Comparison of ENCODE assay signal across 19 cellular contexts in the genomic region with DNA sequence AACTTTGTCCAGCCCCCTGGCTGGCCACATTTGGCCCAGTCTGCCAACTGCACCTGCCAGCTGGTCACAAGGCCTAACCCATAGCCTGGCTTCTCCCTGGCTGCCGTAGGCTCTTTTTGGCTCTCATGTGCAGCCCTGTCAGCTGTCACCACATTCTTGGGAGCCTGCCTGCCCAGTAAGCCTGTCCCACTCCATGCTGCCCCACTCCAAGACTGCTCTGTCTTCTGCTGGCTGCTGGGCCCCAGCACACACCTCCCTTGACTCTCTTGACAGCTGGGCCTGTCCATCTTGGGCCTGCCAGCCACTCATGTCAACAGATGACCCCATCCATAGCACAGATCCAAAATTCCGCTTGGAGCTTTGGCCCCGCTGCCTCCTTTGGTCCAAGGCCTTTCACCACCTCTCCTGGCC.
DNase-seq lines count a peak whose midpoint lies in the region; ATAC-seq, FAIRE-seq and TF ChIP-seq lines count a peak whose summit lies in the region.
"Had no signal": no experiment of that assay in that cellular context is flagged by ENCODE, and none has a peak within 500 bp of the region (broad histone marks: within the 10 kb centered on the region; RNA-seq: fewer than 3 reads in every experiment).

No MANE protein-coding gene starts in this region.

- BruUV-seq in HepG2 (replicated peaks; lab: Mats Ljungman, UMichigan) = no TSS peak

- DNase-seq in right lobe of liver (peak in 2 of 3 donors; percentile 22 to 30), HepG2 (ENCODE audit: low spot score) (no peak), glutamatergic neuron (no peak), type B pancreatic cell (ENCODE audit: extremely low spot score, unreplicated experiment) (peak; percentile 50), tibial nerve (ENCODE audit: low spot score in 2 of 2) (no peak)
- DNase-seq in T-helper 2 cell treated with Interferon-gamma antibody and Interleukin-4, amounts not matched to agents 5 μg/mL and 100 μg/mL, for 36 hours (ENCODE audit: low spot score) = no peak
- DNase-seq: activated naive CD4-positive, alpha-beta T cell treated with anti-CD3 and anti-CD28 coated beads, Interleukin-2, amount 10 ng/mL, durations not matched to agents 7 days and 5 days; COR-L47; EL; immature natural killer cell; mammary epithelial cell; NCI-H1436 treated with DMSO at 0.1 percent for 48 hours; NCI-H226; nephron progenitor cell; stimulated activated CD4-positive, alpha-beta T cell treated with anti-CD3 and anti-CD28 coated beads, Interleukin-1b, Interleukin-23, amount 100 ng/mL, for 48 hours had no signal

- in situ Hi-C loops in HepG2 (cut with HindIII; ENCODE audit: extremely low pct_ligation_motif_present, low pct_unique_long_range_greater_than_20kb) = no loop called here

- H2AFZ ChIP-seq in HepG2 (ENCODE audit: low read length) = no peak overlapping the region

- H3K4me1 ChIP-seq in right lobe of liver (peaks cover 0 to 8% (median 0%) of the 10 kb centered on the region in 4 donors), HepG2 (ENCODE audit: insufficient read depth, low read length) (no peaks in the 10 kb centered on the region), tibial nerve (no peaks in the 10 kb centered on the region)

- POLR2A ChIA-PET in HepG2 (lab: Yijun Ruan, JAX) = no interaction called here

- TF ChIP-seq POLR2A in right lobe of liver (IDR thresholded peaks at IDR 0.05) = no peak
- no peak for TF ChIP-seq POLR2A in HepG2 (IDR thresholded peaks at IDR 0.05; ENCODE audit: insufficient read depth in 1 of 2, low read depth in 2 of 2, low read length in 2 of 2)
- TF ChIP-seq POLR2A in tibial nerve (IDR thresholded peaks at IDR 0.05) = no peak

- H3K4me3 ChIP-seq in right lobe of liver (no peak overlapping the region), HepG2 (replicated peaks in 1 of 3; ENCODE audit: insufficient read depth in 1 of 3, low read depth in 2 of 3, low read length in 3 of 3) (no peak overlapping the region), tibial nerve (no peak overlapping the region)
- H3K4me3 ChIP-seq: body of pancreas, dorsolateral prefrontal cortex had no signal

- no peak overlapping the region for H3K27ac ChIP-seq in right lobe of liver
- H3K27ac ChIP-seq in HepG2 (ENCODE audit: extremely low read length, insufficient read depth, low read length) = no peak overlapping the region
- H3K27ac ChIP-seq in tibial nerve = no peak overlapping the region
- H3K27ac ChIP-seq: body of pancreas, dorsolateral prefrontal cortex had no signal

- H3K27me3 ChIP-seq in right lobe of liver = no peaks in the 10 kb centered on the region
- H3K27me3 ChIP-seq in HepG2 (ENCODE audit: control insufficient read depth in 1 of 2, insufficient read depth in 2 of 2, low read length in 2 of 2) = no peaks in the 10 kb centered on the region; a peak in 1 of 5 replicates
- no peaks in the 10 kb centered on the region for H3K27me3 ChIP-seq in tibial nerve
- H3K27me3 ChIP-seq: body of pancreas, dorsolateral prefrontal cortex had no signal

- H3K27ac Mint-ChIP-seq in glutamatergic neuron (ENCODE audit: unreplicated experiment) = peak overlapping the region; percentile 45
- peak overlapping the region; percentile 19 to 73 (median 26) for H3K27ac Mint-ChIP-seq in nephron
- no peak overlapping the region for H3K27ac Mint-ChIP-seq in type B pancreatic cell
- no peak overlapping the region for H3K27ac Mint-ChIP-seq in T-helper 2 cell treated with Interferon-gamma antibody and Interleukin-4, amounts not matched to agents 5 μg/mL and 100 μg/mL, for 36 hours
- H3K27ac Mint-ChIP-seq: activated naive CD4-positive, alpha-beta T cell treated with anti-CD3 and anti-CD28 coated beads, Interleukin-2, amount 10 ng/mL, durations not matched to agents 7 days and 5 days; nephron progenitor cell had no signal

- H4K20me1 ChIP-seq in HepG2 (ENCODE audit: insufficient read depth, low read length) = no peaks in the 10 kb centered on the region

- TF ChIP-seq RAD21 in HepG2 (CRISPR knock-in tag; IDR thresholded peaks at IDR 0.05) = no peak

- 71% methylated on average over 1 of the region's 3 CpGs for WGBS in right lobe of liver (ENCODE audit: insufficient coverage, low coverage, low lambda C conversion rate, missing lambda C conversion rate)
- 0% methylated on average over 2 of the region's 3 CpGs for WGBS in HepG2 (ENCODE audit: low lambda C conversion rate)
- 75 to 88% methylated on average over 2 to 3 of the region's 3 CpGs for WGBS in tibial nerve, 2 donors

- no peak overlapping the region for H3K4me3 Mint-ChIP-seq in glutamatergic neuron (ENCODE audit: unreplicated experiment)
- peak overlapping the region in 1 of 3 experiments; percentile 28 for H3K4me3 Mint-ChIP-seq in nephron
- no peak overlapping the region for H3K4me3 Mint-ChIP-seq in type B pancreatic cell
- H3K4me3 Mint-ChIP-seq in T-helper 2 cell treated with Interferon-gamma antibody and Interleukin-4, amounts not matched to agents 5 μg/mL and 100 μg/mL, for 36 hours = no peak overlapping the region
- H3K4me3 Mint-ChIP-seq: activated naive CD4-positive, alpha-beta T cell treated with anti-CD3 and anti-CD28 coated beads, Interleukin-2, amount 10 ng/mL, durations not matched to agents 7 days and 5 days; nephron progenitor cell had no signal

- H3K36me3 ChIP-seq in right lobe of liver (no peaks in the 10 kb centered on the region), HepG2 (replicated peaks in 1 of 2; ENCODE audit: control insufficient read depth in 1 of 2, insufficient read depth in 2 of 2, low read length in 2 of 2) (no peaks in the 10 kb centered on the region), tibial nerve (peaks cover 0 to 19% (median 0%) of the 10 kb centered on the region in 3 donors)

- peaks cover 36% of the 10 kb centered on the region for H3K36me3 Mint-ChIP-seq in glutamatergic neuron (ENCODE audit: unreplicated experiment)
- H3K36me3 Mint-ChIP-seq in nephron (ENCODE audit: low read depth) = no peaks in the 10 kb centered on the region
- H3K36me3 Mint-ChIP-seq in type B pancreatic cell = peaks cover 4% of the 10 kb centered on the region
- peaks cover 42% of the 10 kb centered on the region for H3K36me3 Mint-ChIP-seq in T-helper 2 cell treated with Interferon-gamma antibody and Interleukin-4, amounts not matched to agents 5 μg/mL and 100 μg/mL, for 36 hours (ENCODE audit: low read depth)

- H3K4me2 ChIP-seq in HepG2 (ENCODE audit: low read depth, low read length) = no peak overlapping the region

- peaks cover 13% of the 10 kb centered on the region for H3K9me3 Mint-ChIP-seq in glutamatergic neuron (ENCODE audit: unreplicated experiment)
- peaks cover 25% of the 10 kb centered on the region for H3K9me3 Mint-ChIP-seq in nephron
- peaks cover 5% of the 10 kb centered on the region for H3K9me3 Mint-ChIP-seq in type B pancreatic cell
- peaks cover 26% of the 10 kb centered on the region for H3K9me3 Mint-ChIP-seq in T-helper 2 cell treated with Interferon-gamma antibody and Interleukin-4, amounts not matched to agents 5 μg/mL and 100 μg/mL, for 36 hours

- intact Hi-C loops in right lobe of liver (cut with DNase I) = no loop called here
- intact Hi-C loops in HepG2 (cut with micrococcal nuclease; ENCODE audit: unreplicated experiment) = no loop called here

- TF ChIP-seq CTCF in right lobe of liver (IDR thresholded peaks at IDR 0.05) (no peak), HepG2 (CRISPR knock-in tag; IDR thresholded peaks at IDR 0.05) (no peak), glutamatergic neuron (IDR thresholded peaks at IDR 0.05; ENCODE audit: partially characterized antibody, unreplicated experiment) (no peak), nephron (IDR thresholded peaks at IDR 0.05; ENCODE audit: unreplicated experiment in 3 of 3) (no peak), type B pancreatic cell (conservative IDR thresholded peaks at IDR 0.05) (no peak), tibial nerve (IDR thresholded peaks at IDR 0.05) (no peak)

- H3K9ac ChIP-seq in HepG2 (ENCODE audit: insufficient read depth, low read depth, low read length) = no peak overlapping the region

- ATAC-seq in right lobe of liver (no peak), HepG2 (no peak), GM21737 (IDR thresholded peaks at IDR 0.05; ENCODE audit: unreplicated experiment) (no peak)
- ATAC-seq: body of pancreas had no signal

- TF ChIP-seq EP300 in HepG2 (IDR thresholded peaks at IDR 0.05; ENCODE audit: low read depth in 2 of 2, low read length in 2 of 2) (no peak), HepG2 (CRISPR knock-in tag; IDR thresholded peaks at IDR 0.05; ENCODE audit: borderline replicate concordance) (no peak), tibial nerve (IDR thresholded peaks at IDR 0.05) (no peak)

- peaks cover 7% of the 10 kb centered on the region for H3K27me3 Mint-ChIP-seq in glutamatergic neuron (ENCODE audit: unreplicated experiment)
- H3K27me3 Mint-ChIP-seq in nephron (ENCODE audit: low read depth) = peaks cover 12% of the 10 kb centered on the region
- H3K27me3 Mint-ChIP-seq in type B pancreatic cell = peaks cover 17% of the 10 kb centered on the region
- H3K27me3 Mint-ChIP-seq in T-helper 2 cell treated with Interferon-gamma antibody and Interleukin-4, amounts not matched to agents 5 μg/mL and 100 μg/mL, for 36 hours (ENCODE audit: low read depth) = no peaks in the 10 kb centered on the region
- H3K27me3 Mint-ChIP-seq: activated naive CD4-positive, alpha-beta T cell treated with anti-CD3 and anti-CD28 coated beads, Interleukin-2, amount 10 ng/mL, durations not matched to agents 7 days and 5 days had no signal

- H3K4me1 Mint-ChIP-seq in glutamatergic neuron (ENCODE audit: low read depth, unreplicated experiment) (peaks cover 3% of the 10 kb centered on the region), nephron (peaks cover 26% of the 10 kb centered on the region), type B pancreatic cell (ENCODE audit: unreplicated experiment) (no peaks in the 10 kb centered on the region)
- H3K4me1 Mint-ChIP-seq in T-helper 2 cell treated with Interferon-gamma antibody and Interleukin-4, amounts not matched to agents 5 μg/mL and 100 μg/mL, for 36 hours (ENCODE audit: low read depth) = peaks cover 4% of the 10 kb centered on the region
- H3K4me1 Mint-ChIP-seq: nephron progenitor cell had no signal

- H3K9me3 ChIP-seq in right lobe of liver (no peaks in the 10 kb centered on the region), HepG2 (ENCODE audit: low read length) (no peaks in the 10 kb centered on the region), tibial nerve (peaks cover 0 to 11% (median 0%) of the 10 kb centered on the region in 4 donors)
- H3K9me3 ChIP-seq: body of pancreas had no signal

- no peaks in the 10 kb centered on the region for H3K79me2 ChIP-seq in HepG2 (ENCODE audit: insufficient read depth, low read length)

- CTCF ChIA-PET in HepG2 (lab: Yijun Ruan, JAX; ENCODE audit: low intra/inter-chr PET ratio, low total read pairs) = no interaction called here

- no peak for FAIRE-seq in HepG2 (lab: Jason Lieb, UNC)

Comparison
In these comparisons a context has a peak if more than half of its experiments do, and no peak if none do; other contexts are left out.
1. DNase-seq: peak in right lobe of liver (2 of 3) and type B pancreatic cell (single experiment); none in HepG2 (single experiment), glutamatergic neuron (single experiment), tibial nerve (0 of 2) and T-helper 2 cell treated with Interferon-gamma antibody and Interleukin-4, amounts not matched to agents 5 μg/mL and 100 μg/mL, for 36 hours (single experiment).
2. H3K27ac Mint-ChIP-seq: peak in glutamatergic neuron (single experiment) and nephron (3 of 3); none in type B pancreatic cell (single experiment) and T-helper 2 cell treated with Interferon-gamma antibody and Interleukin-4, amounts not matched to agents 5 μg/mL and 100 μg/mL, for 36 hours (single experiment).